14 cellular contexts compared by ENCODE assay signal in genomic region chr3:24154003-24154695, GRCh38.
DNase-seq lines count a peak whose midpoint lies in the region; ATAC-seq and TF ChIP-seq lines count a peak whose summit lies in the region.
"Had no signal": no experiment of that assay in that cellular context is flagged by ENCODE, and none has a peak within 500 bp of the region (broad histone marks: within the 10 kb centered on the region; RNA-seq: fewer than 3 reads in every experiment).

No MANE protein-coding gene starts in this region.

- DNase-seq in GM12865 (ENCODE audit: low read depth) (peak; percentile 42), MV-4-11 (lab: John Stamatoyannopoulos, UW) (peak; percentile 40), Peyer's patch (no peak), NCI-H2196 treated with DMSO at 0.1 percent for 48 hours (lab: John Stamatoyannopoulos, UW; ENCODE audit: unreplicated experiment) (no peak), MG63 (no peak), NCI-H1930 (lab: John Stamatoyannopoulos, UW) (no peak)
- DNase-seq: activated CD8-positive, alpha-beta T cell treated with anti-CD3 and anti-CD28 coated beads for 36 hours; heart right ventricle; naive B cell; NCI-H1092; SHP77 had no signal

- no peak overlapping the region for H3K27ac ChIP-seq in Peyer's patch
- H3K27ac ChIP-seq: C4-2B, heart right ventricle had no signal

- H3K9me3 ChIP-seq in Peyer's patch (no peaks in the 10 kb centered on the region), MG63 (no peaks in the 10 kb centered on the region)
- H3K9me3 ChIP-seq: heart right ventricle had no signal

- H3K27me3 ChIP-seq in Peyer's patch (no peaks in the 10 kb centered on the region), MG63 (no peaks in the 10 kb centered on the region)
- H3K27me3 ChIP-seq: heart right ventricle had no signal

- ATAC-seq in GM19438 (IDR thresholded peaks at IDR 0.05; ENCODE audit: low read depth, unreplicated experiment) = peak; percentile 59
- peak; percentile 77 for ATAC-seq in HG02938 (IDR thresholded peaks at IDR 0.05; ENCODE audit: unreplicated experiment)
- ATAC-seq: activated CD8-positive, alpha-beta T cell treated with anti-CD3 and anti-CD28 coated beads for 36 hours; heart right ventricle had no signal

- no peak for TF ChIP-seq POLR2A in Peyer's patch (IDR thresholded peaks at IDR 0.05)

- H3K4me3 ChIP-seq in GM12865 (ENCODE audit: low read depth, low read length) (no peak overlapping the region), Peyer's patch (no peak overlapping the region), MG63 (no peak overlapping the region)
- H3K4me3 ChIP-seq: heart right ventricle had no signal

- H3K36me3 ChIP-seq in Peyer's patch (no peaks in the 10 kb centered on the region), MG63 (no peaks in the 10 kb centered on the region)
- H3K36me3 ChIP-seq: heart right ventricle had no signal

- TF ChIP-seq CTCF in GM12865 (IDR thresholded peaks at IDR 0.05; ENCODE audit: insufficient read depth, low read depth, low read length, missing control alignments) (no peak), Peyer's patch (IDR thresholded peaks at IDR 0.05) (no peak)

- H3K4me1 ChIP-seq in Peyer's patch = no peaks in the 10 kb centered on the region

Comparison
In these comparisons a context has a peak if more than half of its experiments do, and no peak if none do; other contexts are left out.
1. DNase-seq: peak in GM12865 (single experiment) and MV-4-11 (single experiment); none in Peyer's patch (0 of 3), NCI-H2196 treated with DMSO at 0.1 percent for 48 hours (single experiment), MG63 (single experiment) and NCI-H1930 (0 of 2).